In the genomic region with DNA sequence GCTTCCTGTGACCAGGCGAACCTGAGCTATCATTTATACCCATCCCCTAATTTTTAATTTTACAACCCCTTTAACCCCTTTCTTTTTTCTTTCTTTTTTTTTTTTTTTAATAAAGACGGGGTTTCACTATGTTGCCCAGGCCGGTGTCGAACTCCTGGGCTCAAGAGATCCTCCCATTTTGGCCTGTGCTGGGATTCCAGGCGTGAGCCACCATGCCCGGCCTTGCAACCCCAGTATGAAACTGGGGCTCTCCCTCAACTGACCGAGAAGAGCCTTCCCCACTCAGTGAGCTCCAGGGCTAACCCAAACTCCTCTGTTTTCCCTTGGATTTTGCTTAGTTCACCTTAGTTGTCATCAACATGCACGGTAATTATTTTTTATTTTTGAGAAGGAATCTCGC, we compare ENCODE assay signal across 8 cellular contexts. TPM values are rescaled to one million over a fixed set of nuclear protein-coding genes. Genes with fewer than 3 reads are reported as not detected.
A peak's percentile ranks its signal among the peaks of the same experiment; 100 is the strongest.
DNase-seq lines count a peak whose midpoint lies in the region; ATAC-seq and TF ChIP-seq lines count a peak whose summit lies in the region.

No MANE protein-coding gene starts in this region.

- H3K9me3 Mint-ChIP-seq in CD4-positive, CD25-positive, alpha-beta regulatory T cell: peaks cover 0 to 2% (median 0%) of the 10 kb centered on the region in 7 donors

- TF ChIP-seq CTCF in MM.1S (IDR thresholded peaks at IDR 0.05; ENCODE audit: low read length) (no peak), neural cell (IDR thresholded peaks at IDR 0.05; ENCODE audit: poor library complexity, severe bottlenecking) (no peak)

- no peak for ATAC-seq in CD4-positive, CD25-positive, alpha-beta regulatory T cell (ENCODE audit: low read depth in 2 of 2)
- no peak for ATAC-seq in GM18858 (IDR thresholded peaks at IDR 0.05; ENCODE audit: unreplicated experiment)

- peaks cover 12% of the 10 kb centered on the region for H3F3A ChIP-seq in MM.1S (ENCODE audit: insufficient read depth, low read length)
- peaks cover 4% of the 10 kb centered on the region for H3F3A ChIP-seq in neural cell (ENCODE audit: insufficient read depth, low read length, poor library complexity, severe bottlenecking)

- H3K27me3 Mint-ChIP-seq in CD4-positive, CD25-positive, alpha-beta regulatory T cell: no peaks in the 10 kb centered on the region

- no peaks in the 10 kb centered on the region for H3K27me3 ChIP-seq in CD4-positive, CD25-positive, alpha-beta regulatory T cell (ENCODE audit: control insufficient read depth, insufficient read depth, low read length)
- H3K27me3 ChIP-seq in MM.1S (replicated peaks; ENCODE audit: insufficient read depth, low read length) (no peaks in the 10 kb centered on the region), ectodermal cell (ENCODE audit: control insufficient read depth, insufficient read depth, low read length, poor library complexity, severe bottlenecking) (no peaks in the 10 kb centered on the region), neural cell (ENCODE audit: insufficient read depth, low read depth, low read length) (no peaks in the 10 kb centered on the region)

- H3K9ac ChIP-seq in MM.1S (ENCODE audit: low read length) (peak overlapping the region; percentile 97), neural cell (ENCODE audit: low read length) (peak overlapping the region; percentile 99)

- H3K27ac Mint-ChIP-seq in CD4-positive, CD25-positive, alpha-beta regulatory T cell: peak overlapping the region; percentile 100

- H3K79me2 ChIP-seq in MM.1S (ENCODE audit: low read length) (peaks cover 40% of the 10 kb centered on the region), neural cell (replicated peaks; ENCODE audit: insufficient read depth, low read length) (peaks cover 30% of the 10 kb centered on the region)

- WGBS in ectodermal cell, 2 experiments: 53 to 59% methylated on average over 9 of the region's 9 CpGs

- peaks cover 14% of the 10 kb centered on the region for H3K36me3 Mint-ChIP-seq in CD4-positive, CD25-positive, alpha-beta regulatory T cell

- no peaks in the 10 kb centered on the region for H3K9me3 ChIP-seq in CD4-positive, CD25-positive, alpha-beta regulatory T cell (ENCODE audit: control insufficient read depth in 2 of 2, low read length in 2 of 2)
- H3K9me3 ChIP-seq in MM.1S (replicated peaks; ENCODE audit: insufficient read depth, low read length) (no peaks in the 10 kb centered on the region), ectodermal cell (ENCODE audit: control insufficient read depth, low read length) (no peaks in the 10 kb centered on the region), neural cell (ENCODE audit: low read length) (no peaks in the 10 kb centered on the region)

- peak overlapping the region; percentile 96 to 99 (median 98) for H3K4me3 Mint-ChIP-seq in CD4-positive, CD25-positive, alpha-beta regulatory T cell

- peaks cover 3% of the 10 kb centered on the region for H3K36me3 ChIP-seq in CD4-positive, CD25-positive, alpha-beta regulatory T cell (ENCODE audit: control insufficient read depth, insufficient read depth, low read length)
- H3K36me3 ChIP-seq in MM.1S (replicated peaks; ENCODE audit: insufficient read depth, low read length) (no peaks in the 10 kb centered on the region), ectodermal cell (ENCODE audit: control insufficient read depth, insufficient read depth, low read length) (peaks cover 4% of the 10 kb centered on the region), neural cell (ENCODE audit: insufficient read depth, low read length) (no peaks in the 10 kb centered on the region)

- no peak for TF ChIP-seq EP300 in neural cell (conservative IDR thresholded peaks at IDR 0.05; ENCODE audit: poor library complexity, severe bottlenecking)

- no peaks in the 10 kb centered on the region for H3K9me2 ChIP-seq in MM.1S (replicated peaks; ENCODE audit: insufficient read depth, low read length)
- H3K9me2 ChIP-seq in neural cell (ENCODE audit: insufficient read depth, low read length): no peaks in the 10 kb centered on the region

- H3K4me1 Mint-ChIP-seq in CD4-positive, CD25-positive, alpha-beta regulatory T cell: peaks cover 41 to 80% (median 57%) of the 10 kb centered on the region in 4 donors

- H3K4me1 ChIP-seq in CD4-positive, CD25-positive, alpha-beta regulatory T cell (ENCODE audit: control insufficient read depth, insufficient read depth, low read length, poor library complexity, severe bottlenecking): peaks cover 48% of the 10 kb centered on the region
- 0 out of 2 replicates have a peak, but pooled peaks cover 6% of the 10 kb centered on the region for H3K4me1 ChIP-seq in MM.1S (ENCODE audit: low read length)
- H3K4me1 ChIP-seq in ectodermal cell (ENCODE audit: control insufficient read depth, insufficient read depth, low read length): peaks cover 5% of the 10 kb centered on the region

- no peak for DNase-seq in CD4-positive, CD25-positive, alpha-beta regulatory T cell
- DNase-seq in MM.1S: no peak
- no peak for DNase-seq in SHP77 treated with DMSO at 0.1 percent for 48 hours (lab: John Stamatoyannopoulos, UW)
- DNase-seq in NOMO-1 (lab: John Stamatoyannopoulos, UW; ENCODE audit: unreplicated experiment in 2 of 2): no peak
- DNase-seq in COR-L47 (lab: John Stamatoyannopoulos, UW): no peak

- H3K4me2 ChIP-seq in MM.1S (ENCODE audit: low read depth, low read length) (peak overlapping the region; percentile 52; the same call in 1 of the 2 replicates), neural cell (ENCODE audit: low read length) (peak overlapping the region; percentile 86)

- H3K4me3 ChIP-seq in CD4-positive, CD25-positive, alpha-beta regulatory T cell (ENCODE audit: low read depth, low read length): peak overlapping the region; percentile 95
- H3K4me3 ChIP-seq in MM.1S (ENCODE audit: low read length) (peak overlapping the region; percentile 85), ectodermal cell (ENCODE audit: insufficient read depth, low read depth, low read length) (peak overlapping the region; percentile 78), neural cell (ENCODE audit: low read length) (peak overlapping the region; percentile 95)

- peak overlapping the region; percentile 91 for H3K27ac ChIP-seq in CD4-positive, CD25-positive, alpha-beta regulatory T cell (ENCODE audit: insufficient read depth, low read length, poor library complexity, severe bottlenecking)
- H3K27ac ChIP-seq in MM.1S (ENCODE audit: low read length) (no peak overlapping the region; the same call in 1 of the 2 replicates), ectodermal cell (ENCODE audit: insufficient read depth, low read depth, low read length, poor library complexity, severe bottlenecking) (peak overlapping the region; percentile 97), neural cell (ENCODE audit: low read length) (peak overlapping the region; percentile 98)

- H4K20me1 ChIP-seq in MM.1S (ENCODE audit: insufficient read depth, low read length): no peaks in the 10 kb centered on the region
- H4K20me1 ChIP-seq in neural cell (ENCODE audit: insufficient read depth): no peaks in the 10 kb centered on the region

- H2AFZ ChIP-seq in MM.1S (ENCODE audit: low read length) (no peak overlapping the region), neural cell (ENCODE audit: low read depth, low read length) (peak overlapping the region; percentile 96)

- no peak for TF ChIP-seq RAD21 in neural cell (conservative IDR thresholded peaks at IDR 0.05)

TF ChIP-seq in neural cell, 6 proteins besides CTCF, POLR2A, EP300 and RAD21 (continues in another document):
- TF ChIP-seq, protein P1, sequence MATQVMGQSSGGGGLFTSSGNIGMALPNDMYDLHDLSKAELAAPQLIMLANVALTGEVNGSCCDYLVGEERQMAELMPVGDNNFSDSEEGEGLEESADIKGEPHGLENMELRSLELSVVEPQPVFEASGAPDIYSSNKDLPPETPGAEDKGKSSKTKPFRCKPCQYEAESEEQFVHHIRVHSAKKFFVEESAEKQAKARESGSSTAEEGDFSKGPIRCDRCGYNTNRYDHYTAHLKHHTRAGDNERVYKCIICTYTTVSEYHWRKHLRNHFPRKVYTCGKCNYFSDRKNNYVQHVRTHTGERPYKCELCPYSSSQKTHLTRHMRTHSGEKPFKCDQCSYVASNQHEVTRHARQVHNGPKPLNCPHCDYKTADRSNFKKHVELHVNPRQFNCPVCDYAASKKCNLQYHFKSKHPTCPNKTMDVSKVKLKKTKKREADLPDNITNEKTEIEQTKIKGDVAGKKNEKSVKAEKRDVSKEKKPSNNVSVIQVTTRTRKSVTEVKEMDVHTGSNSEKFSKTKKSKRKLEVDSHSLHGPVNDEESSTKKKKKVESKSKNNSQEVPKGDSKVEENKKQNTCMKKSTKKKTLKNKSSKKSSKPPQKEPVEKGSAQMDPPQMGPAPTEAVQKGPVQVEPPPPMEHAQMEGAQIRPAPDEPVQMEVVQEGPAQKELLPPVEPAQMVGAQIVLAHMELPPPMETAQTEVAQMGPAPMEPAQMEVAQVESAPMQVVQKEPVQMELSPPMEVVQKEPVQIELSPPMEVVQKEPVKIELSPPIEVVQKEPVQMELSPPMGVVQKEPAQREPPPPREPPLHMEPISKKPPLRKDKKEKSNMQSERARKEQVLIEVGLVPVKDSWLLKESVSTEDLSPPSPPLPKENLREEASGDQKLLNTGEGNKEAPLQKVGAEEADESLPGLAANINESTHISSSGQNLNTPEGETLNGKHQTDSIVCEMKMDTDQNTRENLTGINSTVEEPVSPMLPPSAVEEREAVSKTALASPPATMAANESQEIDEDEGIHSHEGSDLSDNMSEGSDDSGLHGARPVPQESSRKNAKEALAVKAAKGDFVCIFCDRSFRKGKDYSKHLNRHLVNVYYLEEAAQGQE (IDR thresholded peaks at IDR 0.05; ENCODE audit: borderline replicate concordance): no peak
- no peak for TF ChIP-seq TAF1 (IDR thresholded peaks at IDR 0.05; ENCODE audit: low read depth)

RNA-seq across cellular contexts. Expression of a gene that starts 1.0 kb away (rescaled TPM):
- total RNA-seq in CD4-positive, CD25-positive, alpha-beta regulatory T cell: 33.9 TPM
- polyA plus RNA-seq in CD4-positive, CD25-positive, alpha-beta regulatory T cell: 10 to 100 TPM; 34.1 to 48.8 (median 37.3) TPM
- polyA plus RNA-seq in ectodermal cell (2013, experiment 1 of 4): 83.1 TPM
- polyA plus RNA-seq in ectodermal cell (2013, experiment 2 of 4): 99.1 TPM
- polyA plus RNA-seq in ectodermal cell (2013, experiment 3 of 4): 49.9 TPM
- 52.8 TPM for polyA plus RNA-seq in ectodermal cell (2013, experiment 4 of 4)
- polyA plus RNA-seq in neural cell: 18.5 and 20.4 TPM in 2 replicates
- polyA minus RNA-seq in neural cell: 36.8 and 43.5 TPM in 2 replicates

RNA-seq across cellular contexts. Expression of a gene that starts 1.3 kb away (rescaled TPM):
- total RNA-seq in CD4-positive, CD25-positive, alpha-beta regulatory T cell: 54.8 TPM
- 100 to 1,000 TPM; 390 to 471 (median 424) TPM for polyA plus RNA-seq in CD4-positive, CD25-positive, alpha-beta regulatory T cell
- 148 TPM for polyA plus RNA-seq in ectodermal cell (2013, experiment 1 of 4)
- polyA plus RNA-seq in ectodermal cell (2013, experiment 2 of 4): 159 TPM
- polyA plus RNA-seq in ectodermal cell (2013, experiment 3 of 4): 200 TPM
- polyA plus RNA-seq in ectodermal cell (2013, experiment 4 of 4): 194 TPM
- polyA plus RNA-seq in neural cell: 1,184 and 1,224 TPM in 2 replicates
- polyA minus RNA-seq in neural cell: 87.5 and 107 TPM in 2 replicates

RNA-seq across cellular contexts. Expression of a gene that starts 16.4 kb away (rescaled TPM):
- total RNA-seq in CD4-positive, CD25-positive, alpha-beta regulatory T cell: 28.5 TPM
- 10 to 100 TPM; 13.1 to 21.3 (median 16.3) TPM for polyA plus RNA-seq in CD4-positive, CD25-positive, alpha-beta regulatory T cell
- polyA plus RNA-seq in ectodermal cell (2013, experiment 1 of 4): 33.7 TPM
- 30.4 TPM for polyA plus RNA-seq in ectodermal cell (2013, experiment 2 of 4)
- 28.5 TPM for polyA plus RNA-seq in ectodermal cell (2013, experiment 3 of 4)
- 34.0 TPM for polyA plus RNA-seq in ectodermal cell (2013, experiment 4 of 4)
- polyA plus RNA-seq in neural cell: 16.7 and 30.5 TPM in 2 replicates
- polyA minus RNA-seq in neural cell: 40.7 and 64.6 TPM in 2 replicates
